Comparison of ENCODE assay signal across 1 cellular context in genomic region chr2:68995911-68996310, GRCh38.
TF ChIP-seq lines count a peak whose summit lies in the region.

No MANE protein-coding gene starts in this region.

TF ChIP-seq in HepG2, 621 proteins besides CTCF, POLR2A, EP300 and RAD21:
- no peak for TF ChIP-seq KDM1A (CRISPR knock-in tag; IDR thresholded peaks at IDR 0.05)
- peak; percentile 55 for TF ChIP-seq BCL6 (CRISPR knock-in tag; IDR thresholded peaks at IDR 0.05)
- no peak for TF ChIP-seq ZNF691 (CRISPR knock-in tag; IDR thresholded peaks at IDR 0.05; ENCODE audit: borderline replicate concordance, low read depth)
- no peak for TF ChIP-seq ZMYM2 (CRISPR knock-in tag; IDR thresholded peaks at IDR 0.05)
- TF ChIP-seq PREB (CRISPR knock-in tag; IDR thresholded peaks at IDR 0.05): no peak
- TF ChIP-seq SOX13 (IDR thresholded peaks at IDR 0.05): no peak
- peak in 1 of 2 experiments; percentile 36; a peak in 1 of 4 replicates for TF ChIP-seq SOX13 (CRISPR knock-in tag; conservative IDR thresholded peaks at IDR 0.05 in 1 of 2, IDR thresholded peaks at IDR 0.05 in 1 of 2)
- TF ChIP-seq ZNF224 (CRISPR knock-in tag; IDR thresholded peaks at IDR 0.05): no peak
- no peak for TF ChIP-seq HNRNPL (IDR thresholded peaks at IDR 0.05; ENCODE audit: low read depth, low read length)
- TF ChIP-seq NFE2L2 (IDR thresholded peaks at IDR 0.05; ENCODE audit: low read length): no peak
- TF ChIP-seq ZNF317 (CRISPR knock-in tag; IDR thresholded peaks at IDR 0.05): no peak
- no peak for TF ChIP-seq ZFP62 (CRISPR knock-in tag; IDR thresholded peaks at IDR 0.05)
- no peak for TF ChIP-seq XBP1 (CRISPR knock-in tag; IDR thresholded peaks at IDR 0.05)
- no peak for TF ChIP-seq MYC (CRISPR knock-in tag; IDR thresholded peaks at IDR 0.05; ENCODE audit: borderline replicate concordance)
- no peak for TF ChIP-seq ZNF879 (CRISPR knock-in tag; IDR thresholded peaks at IDR 0.05)
- TF ChIP-seq ZBTB25 (CRISPR knock-in tag; IDR thresholded peaks at IDR 0.05): no peak
- no peak for TF ChIP-seq GFI1 (CRISPR knock-in tag; IDR thresholded peaks at IDR 0.05; ENCODE audit: borderline replicate concordance)
- no peak for TF ChIP-seq IKZF5 (CRISPR knock-in tag; IDR thresholded peaks at IDR 0.05)
- TF ChIP-seq TCF7 (IDR thresholded peaks at IDR 0.05; ENCODE audit: low read depth): 0 out of 2 replicates have a peak, but pooled peaks have one; percentile 26
- no peak for TF ChIP-seq ZBTB40 (IDR thresholded peaks at IDR 0.05)
- TF ChIP-seq ZBTB40 (CRISPR knock-in tag; IDR thresholded peaks at IDR 0.05): no peak
- no peak for TF ChIP-seq PATZ1 (CRISPR knock-in tag; IDR thresholded peaks at IDR 0.05)
- no peak for TF ChIP-seq CEBPG (CRISPR knock-in tag; IDR thresholded peaks at IDR 0.05)
- no peak for TF ChIP-seq MNT (IDR thresholded peaks at IDR 0.05)
- no peak for TF ChIP-seq MED1 (CRISPR knock-in tag; IDR thresholded peaks at IDR 0.05)
- no peak for TF ChIP-seq KLF12 (CRISPR knock-in tag; IDR thresholded peaks at IDR 0.05; ENCODE audit: borderline replicate concordance)
- no peak for TF ChIP-seq FOXA1 (IDR thresholded peaks at IDR 0.05)
- TF ChIP-seq FOXA1 (CRISPR knock-in tag; IDR thresholded peaks at IDR 0.05): 0 out of 2 replicates have a peak, but pooled peaks have one; percentile 25
- 0 out of 2 replicates have a peak, but pooled peaks have one; percentile 28 for TF ChIP-seq RARA (CRISPR knock-in tag; IDR thresholded peaks at IDR 0.05)
- no peak for TF ChIP-seq PAWR (CRISPR knock-in tag; IDR thresholded peaks at IDR 0.05; ENCODE audit: borderline replicate concordance)
